Comparison of ENCODE assay signal across 1 cellular context in genomic region chr22:46958191-46958590, GRCh38.
TF ChIP-seq lines count a peak whose summit lies in the region.

No MANE protein-coding gene starts in this region.

TF ChIP-seq in GM23338, 12 proteins besides CTCF, POLR2A, EP300 and RAD21 (continued from another document):
- TF ChIP-seq REST (IDR thresholded peaks at IDR 0.05; ENCODE audit: unreplicated experiment): no peak
- no peak for TF ChIP-seq NANOG (IDR thresholded peaks at IDR 0.05; ENCODE audit: borderline replicate concordance)
- no peak for TF ChIP-seq EZH2phosphoT487 (IDR thresholded peaks at IDR 0.05; ENCODE audit: unreplicated experiment)
- TF ChIP-seq ETS1 (IDR thresholded peaks at IDR 0.05): no peak
- no peak for TF ChIP-seq POLR2AphosphoS5 (IDR thresholded peaks at IDR 0.05; ENCODE audit: low read depth)
- no peak for TF ChIP-seq ZNF331 (CRISPR knock-in tag; IDR thresholded peaks at IDR 0.05; ENCODE audit: low read depth)
- TF ChIP-seq ZNF462 (CRISPR knock-in tag; IDR thresholded peaks at IDR 0.05): no peak
- TF ChIP-seq ZNF114 (CRISPR knock-in tag; IDR thresholded peaks at IDR 0.05): no peak
- TF ChIP-seq CREB1 (CRISPR knock-in tag; IDR thresholded peaks at IDR 0.05; ENCODE audit: low read depth): no peak
- TF ChIP-seq STAT1 (IDR thresholded peaks at IDR 0.05; ENCODE audit: unreplicated experiment): no peak
